Comparison of ENCODE assay signal across 14 cellular contexts in the genomic region with DNA sequence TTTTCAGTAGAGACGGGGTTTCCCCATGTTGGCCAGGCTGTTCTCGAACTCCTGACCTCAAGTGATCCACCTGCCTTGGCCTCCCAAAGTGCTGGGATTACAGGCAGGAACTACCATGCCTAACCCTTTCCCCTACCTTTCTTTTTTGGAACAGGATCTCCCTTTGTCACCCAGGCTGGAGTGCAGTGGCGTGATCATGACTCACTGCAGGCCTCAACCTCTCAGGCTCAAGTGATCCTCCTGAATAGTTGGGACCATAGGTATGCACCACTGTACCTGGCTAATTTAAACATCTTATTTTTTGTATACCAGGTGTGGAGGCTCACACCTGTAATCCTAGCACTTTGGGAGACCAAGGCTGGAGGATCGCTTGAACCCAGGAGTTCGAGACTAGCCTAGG. TPM values are rescaled to one million over a fixed set of nuclear protein-coding genes. Genes with fewer than 3 reads are reported as not detected.
DNase-seq lines count a peak whose midpoint lies in the region; ATAC-seq and TF ChIP-seq lines count a peak whose summit lies in the region.
"Not testable (repeated sequence)": the region's sequence is repeated elsewhere in the genome, so short reads cannot be mapped to it uniquely, and the experiment has no call there.
"Had no signal": no experiment of that assay in that cellular context is flagged by ENCODE, and none has a peak within 500 bp of the region (broad histone marks: within the 10 kb centered on the region; RNA-seq: fewer than 3 reads in every experiment).

No MANE protein-coding gene starts in this region.

- H3K27me3 Mint-ChIP-seq in CD8-positive, alpha-beta T cell (ENCODE audit: low read depth); activated T-cell treated with anti-CD3 and anti-CD28 coated beads, Interleukin-2, amount 50 U/mL, for 24 hours; activated naive CD8-positive, alpha-beta T cell treated with anti-CD3 and anti-CD28 coated beads, Interleukin-2, amount 50 U/mL, for 24 hours; naive thymus-derived CD8-positive, alpha-beta T cell; stimulated activated memory B cell treated with anti-CD40 and anti-IgM and Interleukin-4, amounts not matched to agents 10 μg/mL and 1 μg/mL and 100 μg/mL, for 72 hours: not testable (repeated sequence)

- peak overlapping the region; percentile 41 for H3K27ac Mint-ChIP-seq in CD8-positive, alpha-beta T cell
- H3K27ac Mint-ChIP-seq in activated T-cell treated with anti-CD3 and anti-CD28 coated beads, Interleukin-2, amount 50 U/mL, for 24 hours = peak overlapping the region; percentile 68
- peak overlapping the region; percentile 3 for H3K27ac Mint-ChIP-seq in activated naive CD8-positive, alpha-beta T cell treated with anti-CD3 and anti-CD28 coated beads, Interleukin-2, amount 50 U/mL, for 24 hours
- H3K27ac Mint-ChIP-seq in naive thymus-derived CD8-positive, alpha-beta T cell = peak overlapping the region in 6 of 10 donors; percentile 21 to 57 (median 47)
- H3K27ac Mint-ChIP-seq in stimulated activated memory B cell treated with anti-CD40 and anti-IgM and Interleukin-4, amounts not matched to agents 10 μg/mL and 1 μg/mL and 100 μg/mL, for 72 hours = peak overlapping the region; percentile 27

- H3K36me3 ChIP-seq in CD8-positive, alpha-beta T cell (ENCODE audit: insufficient read depth, low read length) = peaks cover 38% of the 10 kb centered on the region
- H3K36me3 ChIP-seq in lower lobe of right lung = peaks cover 56% of the 10 kb centered on the region

- H3K4me3 Mint-ChIP-seq in CD8-positive, alpha-beta T cell; activated T-cell treated with anti-CD3 and anti-CD28 coated beads, Interleukin-2, amount 50 U/mL, for 24 hours; activated naive CD8-positive, alpha-beta T cell treated with anti-CD3 and anti-CD28 coated beads, Interleukin-2, amount 50 U/mL, for 24 hours; naive thymus-derived CD8-positive, alpha-beta T cell; stimulated activated memory B cell treated with anti-CD40 and anti-IgM and Interleukin-4, amounts not matched to agents 10 μg/mL and 1 μg/mL and 100 μg/mL, for 72 hours: not testable (repeated sequence)

- H3K9me3 ChIP-seq in CD8-positive, alpha-beta T cell (ENCODE audit: low read length); lower lobe of right lung: not testable (repeated sequence)

- H3K27ac ChIP-seq in CD8-positive, alpha-beta T cell (ENCODE audit: low read depth, low read length); lower lobe of right lung: not testable (repeated sequence)

- not testable (repeated sequence) for H3K4me3 ChIP-seq in CD8-positive, alpha-beta T cell (ENCODE audit: low read depth, low read length); lower lobe of right lung

- not testable (repeated sequence) for TF ChIP-seq CTCF in CD8-positive, alpha-beta T cell (IDR thresholded peaks at IDR 0.05); lower lobe of right lung (IDR thresholded peaks at IDR 0.05)

- H3K27me3 ChIP-seq in CD8-positive, alpha-beta T cell (ENCODE audit: insufficient read depth, low read length); lower lobe of right lung (ENCODE audit: low read depth): not testable (repeated sequence)

- CTCF ChIA-PET in CD8-positive, alpha-beta T cell (lab: Charles Lee) = not testable (repeated sequence)

- peaks cover 76% of the 10 kb centered on the region for H3K36me3 Mint-ChIP-seq in CD8-positive, alpha-beta T cell
- peaks cover 84% of the 10 kb centered on the region for H3K36me3 Mint-ChIP-seq in activated T-cell treated with anti-CD3 and anti-CD28 coated beads, Interleukin-2, amount 50 U/mL, for 24 hours (ENCODE audit: low read depth)
- peaks cover 39% of the 10 kb centered on the region for H3K36me3 Mint-ChIP-seq in activated naive CD8-positive, alpha-beta T cell treated with anti-CD3 and anti-CD28 coated beads, Interleukin-2, amount 50 U/mL, for 24 hours (ENCODE audit: low read depth)
- peaks cover 0 to 78% (median 15%) of the 10 kb centered on the region in 3 donors for H3K36me3 Mint-ChIP-seq in naive thymus-derived CD8-positive, alpha-beta T cell
- H3K36me3 Mint-ChIP-seq in stimulated activated memory B cell treated with anti-CD40 and anti-IgM and Interleukin-4, amounts not matched to agents 10 μg/mL and 1 μg/mL and 100 μg/mL, for 72 hours = peaks cover 61% of the 10 kb centered on the region

- intact Hi-C loops in CD8-positive, alpha-beta T cell (cut with DNase I, micrococcal nuclease); lower lobe of right lung (cut with DNase I): not testable (repeated sequence)

- not testable (repeated sequence) for H3K9me3 Mint-ChIP-seq in CD8-positive, alpha-beta T cell; activated T-cell treated with anti-CD3 and anti-CD28 coated beads, Interleukin-2, amount 50 U/mL, for 24 hours; activated naive CD8-positive, alpha-beta T cell treated with anti-CD3 and anti-CD28 coated beads, Interleukin-2, amount 50 U/mL, for 24 hours; naive thymus-derived CD8-positive, alpha-beta T cell; stimulated activated memory B cell treated with anti-CD40 and anti-IgM and Interleukin-4, amounts not matched to agents 10 μg/mL and 1 μg/mL and 100 μg/mL, for 72 hours

- not testable (repeated sequence) for DNase-seq in CD8-positive, alpha-beta T cell; activated T-cell treated with anti-CD3 and anti-CD28 coated beads, Interleukin-2, amount 50 U/mL, for 24 hours; activated naive CD8-positive, alpha-beta T cell treated with anti-CD3 and anti-CD28 coated beads, Interleukin-2, amount 50 U/mL, for 24 hours; lower lobe of right lung; naive thymus-derived CD8-positive, alpha-beta T cell

- peaks cover 12% of the 10 kb centered on the region for H3K4me1 Mint-ChIP-seq in CD8-positive, alpha-beta T cell (ENCODE audit: low read depth)
- not testable (repeated sequence) for H3K4me1 Mint-ChIP-seq in activated T-cell treated with anti-CD3 and anti-CD28 coated beads, Interleukin-2, amount 50 U/mL, for 24 hours (ENCODE audit: low read depth); activated naive CD8-positive, alpha-beta T cell treated with anti-CD3 and anti-CD28 coated beads, Interleukin-2, amount 50 U/mL, for 24 hours
- H3K4me1 Mint-ChIP-seq in naive thymus-derived CD8-positive, alpha-beta T cell = peaks cover 1 to 24% (median 11%) of the 10 kb centered on the region in 4 donors
- peaks cover 24% of the 10 kb centered on the region for H3K4me1 Mint-ChIP-seq in stimulated activated memory B cell treated with anti-CD40 and anti-IgM and Interleukin-4, amounts not matched to agents 10 μg/mL and 1 μg/mL and 100 μg/mL, for 72 hours

- not testable (repeated sequence) for ATAC-seq in CD8-positive, alpha-beta T cell; activated naive CD8-positive, alpha-beta T cell treated with anti-CD3 and anti-CD28 coated beads, Interleukin-2, amount 50 U/mL, for 24 hours; naive thymus-derived CD8-positive, alpha-beta T cell; stimulated activated memory B cell treated with anti-CD40 and anti-IgM and Interleukin-4, amounts not matched to agents 10 μg/mL and 1 μg/mL and 100 μg/mL, for 72 hours
- ATAC-seq in esophagus mucosa (peak; percentile 22), lower lobe of right lung (peak; percentile 15 to 64)

- POLR2A ChIA-PET in CD8-positive, alpha-beta T cell (lab: Charles Lee) = interaction anchor here (0.6 to 2.0 kb wide), 3 partner anchors 10 to 545 kb away, joined by 3 to 9 read pairs (median 3); partner anchors contain the start of gene CNPY3
- POLR2A ChIA-PET in naive thymus-derived CD8-positive, alpha-beta T cell (lab: Charles Lee) = interaction anchor here (0.7 to 5.7 kb wide), 2 partner anchors 13 to 65 kb away, joined by 6 to 26 read pairs; partner anchors contain the start of gene CNPY3

- not testable (repeated sequence) for H3K4me1 ChIP-seq in CD8-positive, alpha-beta T cell (ENCODE audit: insufficient read depth, low read length); lower lobe of right lung

RNA-seq across cellular contexts. Expression of gene CNPY3, which starts 12.1 kb away (rescaled TPM):
- total RNA-seq in CD8-positive, alpha-beta T cell = 10 to 100 TPM; 43.9 to 47.4 TPM
- total RNA-seq in esophagus mucosa (13.6 TPM), lower lobe of right lung (84.0 TPM)
- 100 to 1,000 TPM; 102 to 103 TPM for total RNA-seq in naive thymus-derived CD8-positive, alpha-beta T cell
- polyA plus RNA-seq in naive thymus-derived CD8-positive, alpha-beta T cell = 100 to 1,000 TPM in 2 of 3 donors, 10 to 100 TPM in 1; 90.3 to 158 (median 124) TPM

RNA-seq across cellular contexts. Expression of gene GNMT, which starts 19.2 kb away (rescaled TPM):
- 1 to 10 TPM; 1.9 to 3.6 TPM for total RNA-seq in CD8-positive, alpha-beta T cell
- total RNA-seq in esophagus mucosa = not detected
- total RNA-seq in lower lobe of right lung = 2.4 TPM
- total RNA-seq in naive thymus-derived CD8-positive, alpha-beta T cell = 1 to 10 TPM; 1.9 to 2.1 TPM
- under 1 TPM in 2 of 3 donors, not detected in 1; 0.19 to 0.34 TPM for polyA plus RNA-seq in naive thymus-derived CD8-positive, alpha-beta T cell
- total RNA-seq: HT1080 had no signal
- polyA plus RNA-seq: CD8-positive, alpha-beta memory T cell had no signal

RNA-seq across cellular contexts. Expression of gene PTCRA, which starts 25.5 kb away (rescaled TPM):
- not detected for total RNA-seq in CD8-positive, alpha-beta T cell
- not detected for total RNA-seq in esophagus mucosa
- total RNA-seq in lower lobe of right lung = 9.8 TPM
- total RNA-seq in naive thymus-derived CD8-positive, alpha-beta T cell = not detected
- polyA plus RNA-seq in naive thymus-derived CD8-positive, alpha-beta T cell = not detected
- total RNA-seq: A673; CD8-positive, alpha-beta memory T cell; G401; H7; HFFc6; HT1080 had no signal
- polyA plus RNA-seq: AG04450; CD8-positive, alpha-beta memory T cell had no signal

RNA-seq across cellular contexts. Expression of gene PEX6, which starts 37.6 kb away (rescaled TPM):
- total RNA-seq in CD8-positive, alpha-beta T cell = 1 to 10 TPM; 6.7 to 6.8 TPM
- total RNA-seq in esophagus mucosa (19.4 TPM), lower lobe of right lung (33.3 TPM)
- total RNA-seq in naive thymus-derived CD8-positive, alpha-beta T cell = 10 to 100 TPM; 34.5 to 38.3 TPM
- 10 to 100 TPM; 17.6 to 30.8 (median 23.6) TPM for polyA plus RNA-seq in naive thymus-derived CD8-positive, alpha-beta T cell

RNA-seq across cellular contexts. Expression of gene PPP2R5D, which starts 43.0 kb away (rescaled TPM):
- total RNA-seq in CD8-positive, alpha-beta T cell = 10 to 100 TPM; 14.1 to 19.5 TPM
- total RNA-seq in esophagus mucosa (21.2 TPM), lower lobe of right lung (24.5 TPM)
- total RNA-seq in naive thymus-derived CD8-positive, alpha-beta T cell = 10 to 100 TPM; 27.0 to 32.4 TPM
- 10 to 100 TPM; 11.6 to 29.8 (median 17.6) TPM for polyA plus RNA-seq in naive thymus-derived CD8-positive, alpha-beta T cell

Comparison
In these comparisons a context has a peak if more than half of its experiments do, and no peak if none do; other contexts are left out.
1. H3K27ac Mint-ChIP-seq: peak in every context shown above with its lines; median percentile 68 in activated T-cell treated with anti-CD3 and anti-CD28 coated beads, Interleukin-2, amount 50 U/mL, for 24 hours; 47 in naive thymus-derived CD8-positive, alpha-beta T cell; 41 in CD8-positive, alpha-beta T cell; 27 in stimulated activated memory B cell treated with anti-CD40 and anti-IgM and Interleukin-4, amounts not matched to agents 10 μg/mL and 1 μg/mL and 100 μg/mL, for 72 hours; 3 in activated naive CD8-positive, alpha-beta T cell treated with anti-CD3 and anti-CD28 coated beads, Interleukin-2, amount 50 U/mL, for 24 hours.